ENCODE assay signal across 19 cellular contexts in genomic region chr6:134389129-134389528, GRCh38.
"Had no signal": no experiment of that assay in that cellular context is flagged by ENCODE, and none has a peak within 500 bp of the region (broad histone marks: within the 10 kb centered on the region; RNA-seq: fewer than 3 reads in every experiment).

No MANE protein-coding gene starts in this region.

- FAIRE-seq: astrocyte, colon, endothelial cell of umbilical vein had no signal

- H3K27me3 Mint-ChIP-seq: activated CD8-positive, alpha-beta T cell treated with anti-CD3 and anti-CD28 coated beads for 36 hours; stimulated activated naive CD8-positive, alpha-beta T cell treated with anti-CD3 and anti-CD28 coated beads, Interleukin-15, amount 100 ng/mL, for 72 hours had no signal

- H3K27ac Mint-ChIP-seq: activated CD8-positive, alpha-beta T cell treated with anti-CD3 and anti-CD28 coated beads for 36 hours; activated T-cell treated with anti-CD3 and anti-CD28 coated beads, Interleukin-2, amount 50 U/mL, for 72 hours; stimulated activated naive CD8-positive, alpha-beta T cell treated with anti-CD3 and anti-CD28 coated beads, Interleukin-15, amount 100 ng/mL, for 72 hours; T-helper 2 cell treated with Interferon-gamma antibody and Interleukin-4, amounts not matched to agents 5 μg/mL and 100 μg/mL, for 36 hours had no signal

- ATAC-seq: activated CD8-positive, alpha-beta T cell treated with anti-CD3 and anti-CD28 coated beads for 36 hours; activated T-cell treated with anti-CD3 and anti-CD28 coated beads, Interleukin-2, amount 50 U/mL, for 72 hours; gastrocnemius medialis; stimulated activated naive CD8-positive, alpha-beta T cell treated with anti-CD3 and anti-CD28 coated beads, Interleukin-15, amount 100 ng/mL, for 72 hours had no signal

- DNase-seq: activated CD4-positive, alpha-beta T cell treated with anti-CD3 and anti-CD28 coated beads for 4 hours; activated CD8-positive, alpha-beta memory T cell treated with anti-CD3 and anti-CD28 coated beads, Interleukin-2, amount 50 U/mL, for 4 hours; activated CD8-positive, alpha-beta T cell treated with anti-CD3 and anti-CD28 coated beads for 36 hours; activated naive CD4-positive, alpha-beta T cell treated with Interleukin-2 at 50 U/mL for 16 hours; activated T-cell treated with anti-CD3 and anti-CD28 coated beads, Interleukin-2, amount 50 U/mL, for 72 hours; gastrocnemius medialis; ovary; stimulated activated CD4-positive, alpha-beta T cell treated with anti-CD3 and anti-CD28 coated beads, Interleukin-4, amount 100 ng/mL, for 1 hour; stimulated activated CD8-positive, alpha-beta memory T cell treated with anti-CD3 and anti-CD28 coated beads, Interleukin-4, amount 100 ng/mL, for 48 hours; stimulated activated naive CD8-positive, alpha-beta T cell treated with anti-CD3 and anti-CD28 coated beads, Interleukin-15, amount 100 ng/mL, for 72 hours; uterus; WERI-Rb-1 had no signal

- H3K9me3 ChIP-seq: gastrocnemius medialis, ovary, thoracic aorta, uterus had no signal

- H3K9me3 Mint-ChIP-seq: activated CD8-positive, alpha-beta T cell treated with anti-CD3 and anti-CD28 coated beads for 36 hours; activated T-cell treated with anti-CD3 and anti-CD28 coated beads, Interleukin-2, amount 50 U/mL, for 72 hours; neural crest cell; T-helper 2 cell treated with Interferon-gamma antibody and Interleukin-4, amounts not matched to agents 5 μg/mL and 100 μg/mL, for 36 hours had no signal

- H3K4me1 Mint-ChIP-seq: neural crest cell had no signal

- H3K4me1 ChIP-seq: gastrocnemius medialis, uterus had no signal

- H3K27ac ChIP-seq: cardiac muscle cell, gastrocnemius medialis, ovary, thoracic aorta, uterus, WERI-Rb-1 had no signal

- H3K4me3 Mint-ChIP-seq: activated CD8-positive, alpha-beta T cell treated with anti-CD3 and anti-CD28 coated beads for 36 hours; activated T-cell treated with anti-CD3 and anti-CD28 coated beads, Interleukin-2, amount 50 U/mL, for 72 hours; neural crest cell; stimulated activated naive CD8-positive, alpha-beta T cell treated with anti-CD3 and anti-CD28 coated beads, Interleukin-15, amount 100 ng/mL, for 72 hours; T-helper 2 cell treated with Interferon-gamma antibody and Interleukin-4, amounts not matched to agents 5 μg/mL and 100 μg/mL, for 36 hours had no signal

- H3K4me3 ChIP-seq: cardiac muscle cell, gastrocnemius medialis, ovary, thoracic aorta, uterus had no signal

- H3K36me3 ChIP-seq: cardiac muscle cell, gastrocnemius medialis, ovary, thoracic aorta, uterus, WERI-Rb-1 had no signal
